ENCODE assay signal across 9 cellular contexts in genomic region chr6:22015944-22016343, GRCh38.
"Had no signal": no experiment of that assay in that cellular context is flagged by ENCODE, and none has a peak within 500 bp of the region (broad histone marks: within the 10 kb centered on the region; RNA-seq: fewer than 3 reads in every experiment).

No MANE protein-coding gene starts in this region.

- H3K4me3 ChIP-seq: GM23248, HAP-1 had no signal

- FAIRE-seq: HepG2 had no signal

- H2AFZ ChIP-seq: GM23248 had no signal

- H3K4me3 Mint-ChIP-seq: HFFc6 had no signal

- H3K4me1 ChIP-seq: HAP-1 had no signal

- H3K9ac ChIP-seq: GM23248 had no signal

- H3K9me3 Mint-ChIP-seq: HFFc6 had no signal

- DNase-seq: GM23248, GOT3, H7, HFFc6, KBM-7 had no signal

- H3K9me3 ChIP-seq: HAP-1 had no signal

- H3K27ac ChIP-seq: GM23248, HL-60 had no signal

- ATAC-seq: HCT116, HepG2 had no signal

- H3K27ac Mint-ChIP-seq: HFFc6 had no signal

- H3K36me3 ChIP-seq: HAP-1 had no signal
